20 cellular contexts compared by ENCODE assay signal in the genomic region with DNA sequence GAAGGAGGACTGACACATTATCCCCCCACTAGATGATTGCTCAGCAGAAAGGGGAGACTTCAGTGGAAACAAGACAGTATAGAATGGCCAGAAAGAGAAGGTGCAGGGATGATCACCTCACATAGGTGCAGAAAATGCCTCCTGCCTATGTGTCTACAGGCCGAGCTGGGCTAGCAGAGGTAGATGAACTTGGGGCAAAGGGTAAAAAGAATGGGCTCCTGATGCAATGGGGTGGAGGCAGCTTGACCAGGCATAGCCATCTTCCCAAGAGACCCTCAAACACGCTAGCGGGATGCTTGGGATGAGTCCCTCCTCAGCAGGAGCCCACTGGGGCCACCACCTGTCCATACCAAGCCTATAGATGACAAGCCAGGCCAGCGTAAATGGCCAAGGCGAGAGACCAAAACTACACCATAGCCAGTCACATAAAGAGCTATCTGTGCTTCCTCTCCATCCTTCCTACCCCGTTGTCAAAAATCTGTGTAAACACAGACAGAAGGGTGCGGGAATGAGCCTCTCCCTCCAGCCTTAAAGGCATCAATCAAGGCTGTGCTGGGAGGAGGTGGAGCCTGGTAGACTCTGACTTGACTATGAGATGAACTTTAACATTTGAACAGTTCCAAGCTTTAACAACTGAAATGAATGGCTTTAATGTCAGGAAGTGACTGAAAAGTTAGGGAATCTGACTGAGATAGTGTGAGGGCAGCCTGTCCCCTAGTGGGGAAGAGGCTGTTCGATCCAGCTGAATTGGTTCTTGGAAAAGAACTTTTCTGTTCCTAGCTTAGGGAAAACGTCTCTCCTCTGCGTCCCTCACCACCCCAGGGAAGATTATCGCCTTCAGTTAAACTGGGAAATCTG. TPM values are rescaled to one million over a fixed set of nuclear protein-coding genes. Genes with fewer than 3 reads are reported as not detected.
DNase-seq lines count a peak whose midpoint lies in the region; ATAC-seq, FAIRE-seq and TF ChIP-seq lines count a peak whose summit lies in the region.
"Had no signal": no experiment of that assay in that cellular context is flagged by ENCODE, and none has a peak within 500 bp of the region (broad histone marks: within the 10 kb centered on the region; RNA-seq: fewer than 3 reads in every experiment).

No MANE protein-coding gene starts in this region.

- no peak overlapping the region for H3K4me3 Mint-ChIP-seq in osteocyte (ENCODE audit: unreplicated experiment)
- H3K4me3 Mint-ChIP-seq: activated CD8-positive, alpha-beta memory T cell treated with anti-CD3 and anti-CD28 coated beads, Interleukin-2, amount 10 ng/mL, durations not matched to agents 7 days and 5 days; dendritic cell treated with granulocyte-macrophage colony-stimulating factor and Interleukin-4, amounts not matched to agents 40 ng/mL and 50 ng/mL, for 4 days had no signal

- H3K4me3 ChIP-seq in RWPE2 (ENCODE audit: severe bottlenecking): no peak overlapping the region
- no peak overlapping the region for H3K4me3 ChIP-seq in fibroblast of villous mesenchyme (ENCODE audit: low read depth, low read length)
- H3K4me3 ChIP-seq: BLaER1 treated with 17β-estradiol and CSF1 and Interleukin-3, amounts not matched to agents 10 nM and 100 nM; K562; lung had no signal

- H3K36me3 Mint-ChIP-seq in osteocyte (ENCODE audit: unreplicated experiment): no peaks in the 10 kb centered on the region
- H3K36me3 Mint-ChIP-seq: activated CD8-positive, alpha-beta memory T cell treated with anti-CD3 and anti-CD28 coated beads, Interleukin-2, amount 10 ng/mL, durations not matched to agents 7 days and 5 days; activated naive CD4-positive, alpha-beta T cell treated with anti-CD3 and anti-CD28 coated beads, Interleukin-2, amount 50 U/mL, for 72 hours had no signal

- peaks cover 5% of the 10 kb centered on the region for H3K27me3 Mint-ChIP-seq in osteocyte (ENCODE audit: unreplicated experiment)

- no peak for FAIRE-seq in D721Med (lab: Jason Lieb, UNC)
- FAIRE-seq: GM18507, K562, TTC549 had no signal

- H3K4me1 ChIP-seq in RWPE2 (ENCODE audit: insufficient read depth, poor library complexity, severe bottlenecking): no peaks in the 10 kb centered on the region

- peaks cover 6% of the 10 kb centered on the region for H3K4me1 Mint-ChIP-seq in osteocyte (ENCODE audit: unreplicated experiment)

- no peak; the same call in 2 of the 3 replicates for ATAC-seq in RWPE2 (ENCODE audit: low read depth)
- ATAC-seq in HG02678 (IDR thresholded peaks at IDR 0.05; ENCODE audit: unreplicated experiment): no peak
- ATAC-seq: activated CD8-positive, alpha-beta memory T cell treated with anti-CD3 and anti-CD28 coated beads, Interleukin-2, amount 10 ng/mL, durations not matched to agents 7 days and 5 days; activated naive CD4-positive, alpha-beta T cell treated with anti-CD3 and anti-CD28 coated beads, Interleukin-2, amount 50 U/mL, for 72 hours; K562 had no signal

- no peak overlapping the region for H3K27ac Mint-ChIP-seq in osteocyte (ENCODE audit: unreplicated experiment)
- H3K27ac Mint-ChIP-seq: activated CD8-positive, alpha-beta memory T cell treated with anti-CD3 and anti-CD28 coated beads, Interleukin-2, amount 10 ng/mL, durations not matched to agents 7 days and 5 days; activated naive CD4-positive, alpha-beta T cell treated with anti-CD3 and anti-CD28 coated beads, Interleukin-2, amount 50 U/mL, for 72 hours had no signal

- H3K27me3 ChIP-seq in RWPE2 (ENCODE audit: insufficient read depth, poor library complexity, severe bottlenecking): no peaks in the 10 kb centered on the region
- H3K27me3 ChIP-seq: BLaER1 treated with 17β-estradiol and CSF1 and Interleukin-3, amounts not matched to agents 10 nM and 100 nM had no signal

- DNase-seq in AG20443 (ENCODE audit: low spot score) (peak; percentile 41), RWPE2 (ENCODE audit: low spot score) (no peak), fibroblast of villous mesenchyme (ENCODE audit: low read depth) (no peak), osteocyte (ENCODE audit: extremely low spot score, unreplicated experiment) (no peak), NCI-H187 (lab: John Stamatoyannopoulos, UW) (no peak), D721Med (ENCODE audit: insufficient read length, low spot score) (no peak), Ammon's horn (ENCODE audit: low spot score) (no peak)
- DNase-seq: activated CD8-positive, alpha-beta memory T cell treated with anti-CD3 and anti-CD28 coated beads, Interleukin-2, amount 10 ng/mL, durations not matched to agents 7 days and 5 days; NCI-H1436; NCI-H526; SIG-M5 had no signal

- H3K36me3 ChIP-seq in RWPE2 (ENCODE audit: low read depth): no peaks in the 10 kb centered on the region
- H3K36me3 ChIP-seq: BLaER1 treated with 17β-estradiol and CSF1 and Interleukin-3, amounts not matched to agents 10 nM and 100 nM had no signal

- TF ChIP-seq CTCF in RWPE2 (IDR thresholded peaks at IDR 0.05; ENCODE audit: poor library complexity, severe bottlenecking) (peak; percentile 26), fibroblast of villous mesenchyme (IDR thresholded peaks at IDR 0.05; ENCODE audit: insufficient read depth, low read depth, low read length) (peak; percentile 51), osteocyte (IDR thresholded peaks at IDR 0.05) (peak; percentile 47), D721Med (IDR thresholded peaks at IDR 0.05; ENCODE audit: insufficient read depth, missing control alignments) (no peak)

- no peak overlapping the region for H3K27ac ChIP-seq in RWPE2 (ENCODE audit: poor library complexity, severe bottlenecking)
- H3K27ac ChIP-seq: BLaER1 treated with 17β-estradiol and CSF1 and Interleukin-3, amounts not matched to agents 10 nM and 100 nM had no signal

- no peaks in the 10 kb centered on the region for H3K9me3 Mint-ChIP-seq in osteocyte (ENCODE audit: unreplicated experiment)
- H3K9me3 Mint-ChIP-seq: activated naive CD4-positive, alpha-beta T cell treated with anti-CD3 and anti-CD28 coated beads, Interleukin-2, amount 50 U/mL, for 72 hours; dendritic cell treated with granulocyte-macrophage colony-stimulating factor and Interleukin-4, amounts not matched to agents 40 ng/mL and 50 ng/mL, for 4 days had no signal

- no peaks in the 10 kb centered on the region for H3K9me3 ChIP-seq in RWPE2 (ENCODE audit: severe bottlenecking)
- H3K9me3 ChIP-seq: BLaER1 treated with 17β-estradiol and CSF1 and Interleukin-3, amounts not matched to agents 10 nM and 100 nM had no signal

RNA-seq across cellular contexts. Expression of a gene that starts 10.4 kb away (rescaled TPM):
- total RNA-seq in fibroblast of villous mesenchyme (not detected in 2 replicates), osteocyte (not detected in 2 replicates)
- total RNA-seq: activated CD8-positive, alpha-beta memory T cell treated with anti-CD3 and anti-CD28 coated beads, Interleukin-2, amount 10 ng/mL, durations not matched to agents 7 days and 5 days; activated naive CD4-positive, alpha-beta T cell treated with anti-CD3 and anti-CD28 coated beads, Interleukin-2, amount 50 U/mL, for 72 hours; K562; omental fat pad had no signal

RNA-seq across cellular contexts. Expression of a gene that starts 58.7 kb away (rescaled TPM):
- total RNA-seq in fibroblast of villous mesenchyme (414 and 472 TPM in 2 replicates), osteocyte (181 and 191 TPM in 2 replicates)
